In the genomic region with DNA sequence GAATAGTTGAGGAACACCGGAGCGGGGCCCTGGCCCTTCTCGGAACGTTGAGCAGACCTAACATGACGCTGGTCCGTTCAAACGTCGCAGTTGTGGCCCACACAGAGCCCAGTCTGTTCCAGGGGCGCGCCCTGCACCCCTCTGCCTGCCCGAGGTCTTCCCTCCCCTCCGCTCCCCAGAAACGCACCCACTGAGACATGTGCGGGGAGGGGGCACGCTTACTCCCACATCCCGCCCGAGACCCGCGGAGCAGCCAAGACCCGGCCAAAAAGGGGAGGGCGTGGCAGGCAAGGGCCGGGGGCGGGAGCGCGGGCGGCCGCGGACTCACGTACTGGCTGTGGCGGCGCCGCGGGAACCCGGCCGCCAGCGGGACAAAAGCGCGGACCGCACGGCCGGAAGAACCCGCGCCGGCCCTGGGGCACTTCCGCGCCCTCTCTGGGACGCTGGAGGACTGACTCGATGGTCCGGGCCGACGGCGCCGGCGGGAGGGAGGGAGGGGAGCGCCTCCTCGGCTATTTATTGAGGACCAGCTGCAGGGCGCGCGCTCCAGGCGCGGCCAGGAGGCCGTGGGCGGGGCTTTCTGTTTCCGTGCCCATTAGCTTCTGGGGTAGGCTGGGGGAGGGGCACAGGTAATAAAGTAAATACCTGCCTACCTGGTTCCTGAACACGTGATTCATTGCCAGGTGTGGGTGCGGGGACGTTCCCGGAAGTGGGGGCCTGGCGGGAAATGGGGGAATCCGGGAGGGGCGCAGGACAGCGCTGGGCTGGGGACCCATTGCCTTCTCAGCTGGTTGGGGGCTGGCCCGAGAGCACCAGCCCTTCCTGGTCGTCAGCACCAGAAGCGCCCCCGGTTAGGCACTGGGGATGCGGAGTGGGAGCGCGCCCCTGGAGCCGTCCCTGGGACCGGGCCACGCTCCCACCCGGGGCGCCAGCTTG, we compare ENCODE assay signal across 1 cellular context.
TF ChIP-seq lines count a peak whose summit lies in the region.

A gene (minus strand): TSS at position 390 of the 936 bp plus-strand sequence. CDS start 57 bp downstream, at position 333.

TF ChIP-seq in K562, 482 proteins besides CTCF, POLR2A, EP300 and RAD21 (continued from another document):
- TF ChIP-seq, protein P1, sequence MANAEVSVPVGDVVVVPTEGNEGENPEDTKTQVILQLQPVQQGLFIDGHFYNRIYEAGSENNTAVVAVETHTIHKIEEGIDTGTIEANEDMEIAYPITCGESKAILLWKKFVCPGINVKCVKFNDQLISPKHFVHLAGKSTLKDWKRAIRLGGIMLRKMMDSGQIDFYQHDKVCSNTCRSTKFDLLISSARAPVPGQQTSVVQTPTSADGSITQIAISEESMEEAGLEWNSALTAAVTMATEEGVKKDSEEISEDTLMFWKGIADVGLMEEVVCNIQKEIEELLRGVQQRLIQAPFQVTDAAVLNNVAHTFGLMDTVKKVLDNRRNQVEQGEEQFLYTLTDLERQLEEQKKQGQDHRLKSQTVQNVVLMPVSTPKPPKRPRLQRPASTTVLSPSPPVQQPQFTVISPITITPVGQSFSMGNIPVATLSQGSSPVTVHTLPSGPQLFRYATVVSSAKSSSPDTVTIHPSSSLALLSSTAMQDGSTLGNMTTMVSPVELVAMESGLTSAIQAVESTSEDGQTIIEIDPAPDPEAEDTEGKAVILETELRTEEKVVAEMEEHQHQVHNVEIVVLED (CRISPR knock-in tag; IDR thresholded peaks at IDR 0.05) = peak; percentile 67
- TF ChIP-seq TSC22D4 (tag; IDR thresholded peaks at IDR 0.05) = no peak
- TF ChIP-seq, protein P2, sequence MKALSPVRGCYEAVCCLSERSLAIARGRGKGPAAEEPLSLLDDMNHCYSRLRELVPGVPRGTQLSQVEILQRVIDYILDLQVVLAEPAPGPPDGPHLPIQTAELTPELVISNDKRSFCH (CRISPR knock-in tag; IDR thresholded peaks at IDR 0.05) = no peak
- TF ChIP-seq, protein P2 (tag; IDR thresholded peaks at IDR 0.05) = no peak
- TF ChIP-seq GTF2A2 (tag; IDR thresholded peaks at IDR 0.05) = no peak
- TF ChIP-seq SRSF1 (IDR thresholded peaks at IDR 0.05; ENCODE audit: low read depth, low read length) = no peak
- no peak for TF ChIP-seq NFE2L1 (tag; IDR thresholded peaks at IDR 0.05; ENCODE audit: borderline replicate concordance, low read depth)
- TF ChIP-seq, protein P3, sequence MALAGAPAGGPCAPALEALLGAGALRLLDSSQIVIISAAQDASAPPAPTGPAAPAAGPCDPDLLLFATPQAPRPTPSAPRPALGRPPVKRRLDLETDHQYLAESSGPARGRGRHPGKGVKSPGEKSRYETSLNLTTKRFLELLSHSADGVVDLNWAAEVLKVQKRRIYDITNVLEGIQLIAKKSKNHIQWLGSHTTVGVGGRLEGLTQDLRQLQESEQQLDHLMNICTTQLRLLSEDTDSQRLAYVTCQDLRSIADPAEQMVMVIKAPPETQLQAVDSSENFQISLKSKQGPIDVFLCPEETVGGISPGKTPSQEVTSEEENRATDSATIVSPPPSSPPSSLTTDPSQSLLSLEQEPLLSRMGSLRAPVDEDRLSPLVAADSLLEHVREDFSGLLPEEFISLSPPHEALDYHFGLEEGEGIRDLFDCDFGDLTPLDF (CRISPR knock-in tag; IDR thresholded peaks at IDR 0.05) = 0 out of 2 replicates have a peak, but pooled peaks have one; percentile 28
- peak; percentile 47; the same call in 1 of the 2 replicates for TF ChIP-seq CREM (IDR thresholded peaks at IDR 0.05; ENCODE audit: low read depth)
- peak; percentile 75 for TF ChIP-seq RB1 (IDR thresholded peaks at IDR 0.05; ENCODE audit: low read depth)
- TF ChIP-seq GABPA (tag; conservative IDR thresholded peaks at IDR 0.05; ENCODE audit: low read depth) = peak; percentile 98
- TF ChIP-seq EGR1 (conservative IDR thresholded peaks at IDR 0.05) = peak; percentile 89
- TF ChIP-seq, protein P4, sequence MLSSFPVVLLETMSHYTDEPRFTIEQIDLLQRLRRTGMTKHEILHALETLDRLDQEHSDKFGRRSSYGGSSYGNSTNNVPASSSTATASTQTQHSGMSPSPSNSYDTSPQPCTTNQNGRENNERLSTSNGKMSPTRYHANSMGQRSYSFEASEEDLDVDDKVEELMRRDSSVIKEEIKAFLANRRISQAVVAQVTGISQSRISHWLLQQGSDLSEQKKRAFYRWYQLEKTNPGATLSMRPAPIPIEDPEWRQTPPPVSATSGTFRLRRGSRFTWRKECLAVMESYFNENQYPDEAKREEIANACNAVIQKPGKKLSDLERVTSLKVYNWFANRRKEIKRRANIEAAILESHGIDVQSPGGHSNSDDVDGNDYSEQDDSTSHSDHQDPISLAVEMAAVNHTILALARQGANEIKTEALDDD (IDR thresholded peaks at IDR 0.05) = no peak
- TF ChIP-seq HMGN3 (IDR thresholded peaks at IDR 0.05; ENCODE audit: borderline replicate concordance, extremely low read depth, insufficient read length, low read depth, low read length) = peak; percentile 22
- peak; percentile 92 for TF ChIP-seq CXXC5 (CRISPR knock-in tag; IDR thresholded peaks at IDR 0.05)
- TF ChIP-seq HMG20B (CRISPR knock-in tag; IDR thresholded peaks at IDR 0.05) = no peak
- TF ChIP-seq OTX1 (CRISPR knock-in tag; IDR thresholded peaks at IDR 0.05) = no peak
- TF ChIP-seq MBD2 (IDR thresholded peaks at IDR 0.05; ENCODE audit: borderline replicate concordance, low read depth) = peak; percentile 40; the same call in 1 of the 2 replicates
- no peak for TF ChIP-seq NR3C1 (CRISPR knock-in tag; IDR thresholded peaks at IDR 0.05)
- no peak for TF ChIP-seq ZNF444 (CRISPR knock-in tag; IDR thresholded peaks at IDR 0.05)
- no peak for TF ChIP-seq SRSF9 (IDR thresholded peaks at IDR 0.05; ENCODE audit: borderline replicate concordance, low read depth, low read length)
- TF ChIP-seq, protein P5, sequence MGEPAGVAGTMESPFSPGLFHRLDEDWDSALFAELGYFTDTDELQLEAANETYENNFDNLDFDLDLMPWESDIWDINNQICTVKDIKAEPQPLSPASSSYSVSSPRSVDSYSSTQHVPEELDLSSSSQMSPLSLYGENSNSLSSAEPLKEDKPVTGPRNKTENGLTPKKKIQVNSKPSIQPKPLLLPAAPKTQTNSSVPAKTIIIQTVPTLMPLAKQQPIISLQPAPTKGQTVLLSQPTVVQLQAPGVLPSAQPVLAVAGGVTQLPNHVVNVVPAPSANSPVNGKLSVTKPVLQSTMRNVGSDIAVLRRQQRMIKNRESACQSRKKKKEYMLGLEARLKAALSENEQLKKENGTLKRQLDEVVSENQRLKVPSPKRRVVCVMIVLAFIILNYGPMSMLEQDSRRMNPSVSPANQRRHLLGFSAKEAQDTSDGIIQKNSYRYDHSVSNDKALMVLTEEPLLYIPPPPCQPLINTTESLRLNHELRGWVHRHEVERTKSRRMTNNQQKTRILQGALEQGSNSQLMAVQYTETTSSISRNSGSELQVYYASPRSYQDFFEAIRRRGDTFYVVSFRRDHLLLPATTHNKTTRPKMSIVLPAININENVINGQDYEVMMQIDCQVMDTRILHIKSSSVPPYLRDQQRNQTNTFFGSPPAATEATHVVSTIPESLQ (CRISPR knock-in tag; IDR thresholded peaks at IDR 0.05) = peak; percentile 91; the same call in 1 of the 2 replicates
- TF ChIP-seq PYGO2 (tag; IDR thresholded peaks at IDR 0.05) = no peak
- TF ChIP-seq, protein P6, sequence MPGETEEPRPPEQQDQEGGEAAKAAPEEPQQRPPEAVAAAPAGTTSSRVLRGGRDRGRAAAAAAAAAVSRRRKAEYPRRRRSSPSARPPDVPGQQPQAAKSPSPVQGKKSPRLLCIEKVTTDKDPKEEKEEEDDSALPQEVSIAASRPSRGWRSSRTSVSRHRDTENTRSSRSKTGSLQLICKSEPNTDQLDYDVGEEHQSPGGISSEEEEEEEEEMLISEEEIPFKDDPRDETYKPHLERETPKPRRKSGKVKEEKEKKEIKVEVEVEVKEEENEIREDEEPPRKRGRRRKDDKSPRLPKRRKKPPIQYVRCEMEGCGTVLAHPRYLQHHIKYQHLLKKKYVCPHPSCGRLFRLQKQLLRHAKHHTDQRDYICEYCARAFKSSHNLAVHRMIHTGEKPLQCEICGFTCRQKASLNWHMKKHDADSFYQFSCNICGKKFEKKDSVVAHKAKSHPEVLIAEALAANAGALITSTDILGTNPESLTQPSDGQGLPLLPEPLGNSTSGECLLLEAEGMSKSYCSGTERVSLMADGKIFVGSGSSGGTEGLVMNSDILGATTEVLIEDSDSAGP (CRISPR knock-in tag; IDR thresholded peaks at IDR 0.05) = 0 out of 2 replicates have a peak, but pooled peaks have one; percentile 14
- TF ChIP-seq FOXA1 (IDR thresholded peaks at IDR 0.05; ENCODE audit: borderline replicate concordance) = no peak
- no peak for TF ChIP-seq SETDB1 (IDR thresholded peaks at IDR 0.05; ENCODE audit: low read length)
- no peak for TF ChIP-seq ZBTB8A (IDR thresholded peaks at IDR 0.05; ENCODE audit: partially characterized antibody)
- TF ChIP-seq RBM25 (IDR thresholded peaks at IDR 0.05; ENCODE audit: low read depth, low read length, severe bottlenecking) = no peak
- no peak for TF ChIP-seq NFXL1 (CRISPR knock-in tag; IDR thresholded peaks at IDR 0.05)
TF ChIP-seq in K562: peak in this region for 165.
